ENCODE assay signal across 1 cellular context in genomic region chr10:52110576-52110975, GRCh38.
TF ChIP-seq lines count a peak whose summit lies in the region.

No MANE protein-coding gene starts in this region.

TF ChIP-seq in WTC11, 78 proteins besides CTCF, POLR2A, EP300 and RAD21 (continued from another document):
- TF ChIP-seq, protein P1, sequence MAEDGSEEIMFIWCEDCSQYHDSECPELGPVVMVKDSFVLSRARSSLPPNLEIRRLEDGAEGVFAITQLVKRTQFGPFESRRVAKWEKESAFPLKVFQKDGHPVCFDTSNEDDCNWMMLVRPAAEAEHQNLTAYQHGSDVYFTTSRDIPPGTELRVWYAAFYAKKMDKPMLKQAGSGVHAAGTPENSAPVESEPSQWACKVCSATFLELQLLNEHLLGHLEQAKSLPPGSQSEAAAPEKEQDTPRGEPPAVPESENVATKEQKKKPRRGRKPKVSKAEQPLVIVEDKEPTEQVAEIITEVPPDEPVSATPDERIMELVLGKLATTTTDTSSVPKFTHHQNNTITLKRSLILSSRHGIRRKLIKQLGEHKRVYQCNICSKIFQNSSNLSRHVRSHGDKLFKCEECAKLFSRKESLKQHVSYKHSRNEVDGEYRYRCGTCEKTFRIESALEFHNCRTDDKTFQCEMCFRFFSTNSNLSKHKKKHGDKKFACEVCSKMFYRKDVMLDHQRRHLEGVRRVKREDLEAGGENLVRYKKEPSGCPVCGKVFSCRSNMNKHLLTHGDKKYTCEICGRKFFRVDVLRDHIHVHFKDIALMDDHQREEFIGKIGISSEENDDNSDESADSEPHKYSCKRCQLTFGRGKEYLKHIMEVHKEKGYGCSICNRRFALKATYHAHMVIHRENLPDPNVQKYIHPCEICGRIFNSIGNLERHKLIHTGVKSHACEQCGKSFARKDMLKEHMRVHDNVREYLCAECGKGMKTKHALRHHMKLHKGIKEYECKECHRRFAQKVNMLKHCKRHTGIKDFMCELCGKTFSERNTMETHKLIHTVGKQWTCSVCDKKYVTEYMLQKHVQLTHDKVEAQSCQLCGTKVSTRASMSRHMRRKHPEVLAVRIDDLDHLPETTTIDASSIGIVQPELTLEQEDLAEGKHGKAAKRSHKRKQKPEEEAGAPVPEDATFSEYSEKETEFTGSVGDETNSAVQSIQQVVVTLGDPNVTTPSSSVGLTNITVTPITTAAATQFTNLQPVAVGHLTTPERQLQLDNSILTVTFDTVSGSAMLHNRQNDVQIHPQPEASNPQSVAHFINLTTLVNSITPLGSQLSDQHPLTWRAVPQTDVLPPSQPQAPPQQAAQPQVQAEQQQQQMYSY (CRISPR knock-in tag; IDR thresholded peaks at IDR 0.05), result no peak
- TF ChIP-seq GTF2I (CRISPR knock-in tag; conservative IDR thresholded peaks at IDR 0.05) (no peak), NR1H2 (CRISPR knock-in tag; IDR thresholded peaks at IDR 0.05) (no peak), IRF2 (CRISPR knock-in tag; IDR thresholded peaks at IDR 0.05; ENCODE audit: borderline replicate concordance, low read depth) (no peak)
- TF ChIP-seq, protein P2, sequence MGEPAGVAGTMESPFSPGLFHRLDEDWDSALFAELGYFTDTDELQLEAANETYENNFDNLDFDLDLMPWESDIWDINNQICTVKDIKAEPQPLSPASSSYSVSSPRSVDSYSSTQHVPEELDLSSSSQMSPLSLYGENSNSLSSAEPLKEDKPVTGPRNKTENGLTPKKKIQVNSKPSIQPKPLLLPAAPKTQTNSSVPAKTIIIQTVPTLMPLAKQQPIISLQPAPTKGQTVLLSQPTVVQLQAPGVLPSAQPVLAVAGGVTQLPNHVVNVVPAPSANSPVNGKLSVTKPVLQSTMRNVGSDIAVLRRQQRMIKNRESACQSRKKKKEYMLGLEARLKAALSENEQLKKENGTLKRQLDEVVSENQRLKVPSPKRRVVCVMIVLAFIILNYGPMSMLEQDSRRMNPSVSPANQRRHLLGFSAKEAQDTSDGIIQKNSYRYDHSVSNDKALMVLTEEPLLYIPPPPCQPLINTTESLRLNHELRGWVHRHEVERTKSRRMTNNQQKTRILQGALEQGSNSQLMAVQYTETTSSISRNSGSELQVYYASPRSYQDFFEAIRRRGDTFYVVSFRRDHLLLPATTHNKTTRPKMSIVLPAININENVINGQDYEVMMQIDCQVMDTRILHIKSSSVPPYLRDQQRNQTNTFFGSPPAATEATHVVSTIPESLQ (CRISPR knock-in tag; IDR thresholded peaks at IDR 0.05), result no peak
- TF ChIP-seq, protein P3, sequence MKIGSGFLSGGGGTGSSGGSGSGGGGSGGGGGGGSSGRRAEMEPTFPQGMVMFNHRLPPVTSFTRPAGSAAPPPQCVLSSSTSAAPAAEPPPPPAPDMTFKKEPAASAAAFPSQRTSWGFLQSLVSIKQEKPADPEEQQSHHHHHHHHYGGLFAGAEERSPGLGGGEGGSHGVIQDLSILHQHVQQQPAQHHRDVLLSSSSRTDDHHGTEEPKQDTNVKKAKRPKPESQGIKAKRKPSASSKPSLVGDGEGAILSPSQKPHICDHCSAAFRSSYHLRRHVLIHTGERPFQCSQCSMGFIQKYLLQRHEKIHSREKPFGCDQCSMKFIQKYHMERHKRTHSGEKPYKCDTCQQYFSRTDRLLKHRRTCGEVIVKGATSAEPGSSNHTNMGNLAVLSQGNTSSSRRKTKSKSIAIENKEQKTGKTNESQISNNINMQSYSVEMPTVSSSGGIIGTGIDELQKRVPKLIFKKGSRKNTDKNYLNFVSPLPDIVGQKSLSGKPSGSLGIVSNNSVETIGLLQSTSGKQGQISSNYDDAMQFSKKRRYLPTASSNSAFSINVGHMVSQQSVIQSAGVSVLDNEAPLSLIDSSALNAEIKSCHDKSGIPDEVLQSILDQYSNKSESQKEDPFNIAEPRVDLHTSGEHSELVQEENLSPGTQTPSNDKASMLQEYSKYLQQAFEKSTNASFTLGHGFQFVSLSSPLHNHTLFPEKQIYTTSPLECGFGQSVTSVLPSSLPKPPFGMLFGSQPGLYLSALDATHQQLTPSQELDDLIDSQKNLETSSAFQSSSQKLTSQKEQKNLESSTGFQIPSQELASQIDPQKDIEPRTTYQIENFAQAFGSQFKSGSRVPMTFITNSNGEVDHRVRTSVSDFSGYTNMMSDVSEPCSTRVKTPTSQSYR (CRISPR knock-in tag; IDR thresholded peaks at IDR 0.05), result no peak
- TF ChIP-seq, protein P4, sequence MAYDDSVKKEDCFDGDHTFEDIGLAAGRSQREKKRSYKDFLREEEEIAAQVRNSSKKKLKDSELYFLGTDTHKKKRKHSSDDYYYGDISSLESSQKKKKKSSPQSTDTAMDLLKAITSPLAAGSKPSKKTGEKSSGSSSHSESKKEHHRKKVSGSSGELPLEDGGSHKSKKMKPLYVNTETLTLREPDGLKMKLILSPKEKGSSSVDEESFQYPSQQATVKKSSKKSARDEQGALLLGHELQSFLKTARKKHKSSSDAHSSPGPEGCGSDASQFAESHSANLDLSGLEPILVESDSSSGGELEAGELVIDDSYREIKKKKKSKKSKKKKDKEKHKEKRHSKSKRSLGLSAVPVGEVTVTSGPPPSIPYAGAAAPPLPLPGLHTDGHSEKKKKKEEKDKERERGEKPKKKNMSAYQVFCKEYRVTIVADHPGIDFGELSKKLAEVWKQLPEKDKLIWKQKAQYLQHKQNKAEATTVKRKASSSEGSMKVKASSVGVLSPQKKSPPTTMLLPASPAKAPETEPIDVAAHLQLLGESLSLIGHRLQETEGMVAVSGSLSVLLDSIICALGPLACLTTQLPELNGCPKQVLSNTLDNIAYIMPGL (CRISPR knock-in tag; IDR thresholded peaks at IDR 0.05), result no peak
- TF ChIP-seq, protein P5, sequence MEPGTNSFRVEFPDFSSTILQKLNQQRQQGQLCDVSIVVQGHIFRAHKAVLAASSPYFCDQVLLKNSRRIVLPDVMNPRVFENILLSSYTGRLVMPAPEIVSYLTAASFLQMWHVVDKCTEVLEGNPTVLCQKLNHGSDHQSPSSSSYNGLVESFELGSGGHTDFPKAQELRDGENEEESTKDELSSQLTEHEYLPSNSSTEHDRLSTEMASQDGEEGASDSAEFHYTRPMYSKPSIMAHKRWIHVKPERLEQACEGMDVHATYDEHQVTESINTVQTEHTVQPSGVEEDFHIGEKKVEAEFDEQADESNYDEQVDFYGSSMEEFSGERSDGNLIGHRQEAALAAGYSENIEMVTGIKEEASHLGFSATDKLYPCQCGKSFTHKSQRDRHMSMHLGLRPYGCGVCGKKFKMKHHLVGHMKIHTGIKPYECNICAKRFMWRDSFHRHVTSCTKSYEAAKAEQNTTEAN (CRISPR knock-in tag; IDR thresholded peaks at IDR 0.05), result no peak
